ENCODE assay signal across 5 cellular contexts in genomic region chr16:75272629-75273028, GRCh38. TPM values are rescaled to one million over a fixed set of nuclear protein-coding genes. Genes with fewer than 3 reads are reported as not detected.
"Had no signal": no experiment of that assay in that cellular context is flagged by ENCODE, and none has a peak within 500 bp of the region (broad histone marks: within the 10 kb centered on the region; RNA-seq: fewer than 3 reads in every experiment).

No MANE protein-coding gene starts in this region.

RNA-seq across cellular contexts. Expression of gene CTRB1, which starts 53.8 kb away (rescaled TPM):
- total RNA-seq: M059J, OCI-LY7, PC-3, Right ventricle myocardium inferior, SJCRH30 had no signal
